ENCODE assay signal across 8 cellular contexts in genomic region chr6:26272171-26272631, GRCh38.
DNase-seq lines count a peak whose midpoint lies in the region; ATAC-seq and TF ChIP-seq lines count a peak whose summit lies in the region.

No MANE protein-coding gene starts in this region.

- H3K27me3 ChIP-seq in SK-N-SH (ENCODE audit: insufficient read depth) = no peaks in the 10 kb centered on the region
- peaks cover 0 to 15% of the 10 kb centered on the region in 2 donors for H3K27me3 ChIP-seq in breast epithelium
- peaks cover 0 to 63% of the 10 kb centered on the region in 2 donors for H3K27me3 ChIP-seq in left lung

- no peaks in the 10 kb centered on the region for H3K9me3 Mint-ChIP-seq in chondrocyte (ENCODE audit: low read depth)

- no peak for TF ChIP-seq POLR2A in breast epithelium (IDR thresholded peaks at IDR 0.05)

- no peaks in the 10 kb centered on the region for H3K27me3 Mint-ChIP-seq in chondrocyte (ENCODE audit: low read depth)

- POLR2A ChIA-PET in SK-N-SH (lab: Yijun Ruan, JAX) = interaction anchor here (0.6 to 7.6 kb wide), 34 partner anchors 12 to 1621 kb away, joined by 3 to 142 read pairs (median 9); a partner anchor contains a TSS

- H3K4me3 Mint-ChIP-seq in chondrocyte (ENCODE audit: unreplicated experiment) = no peak overlapping the region

- H3K9me2 ChIP-seq in SK-N-SH = no peaks in the 10 kb centered on the region

- H3K9me3 ChIP-seq in SK-N-SH = no peaks in the 10 kb centered on the region
- H3K9me3 ChIP-seq in breast epithelium = no peaks in the 10 kb centered on the region
- H3K9me3 ChIP-seq in left lung = no peaks in the 10 kb centered on the region

- TF ChIP-seq RAD21 in SK-N-SH (IDR thresholded peaks at IDR 0.05; ENCODE audit: low read length) = no peak

- no peaks in the 10 kb centered on the region for H3K36me3 ChIP-seq in SK-N-SH (replicated peaks in 1 of 2; ENCODE audit: control insufficient read depth in 1 of 2, insufficient read depth in 2 of 2, low read length in 1 of 2)
- H3K36me3 ChIP-seq in breast epithelium = no peaks in the 10 kb centered on the region
- no peaks in the 10 kb centered on the region for H3K36me3 ChIP-seq in left lung

- H3K4me2 ChIP-seq in SK-N-SH = peak overlapping the region; percentile 88

- 11% methylated on average over 19 of the region's 31 CpGs for WGBS in SK-N-SH (ENCODE audit: low lambda C conversion rate)

- peak overlapping the region; percentile 84 to 99 for H3K27ac ChIP-seq in SK-N-SH (ENCODE audit: low read depth in 2 of 2, low read length in 1 of 2)
- H3K27ac ChIP-seq in breast epithelium = peak overlapping the region; percentile 94 to 95
- H3K27ac ChIP-seq in left lung = peak overlapping the region; percentile 92 to 95

- H2AFZ ChIP-seq in SK-N-SH (ENCODE audit: low read depth) = peak overlapping the region; percentile 86

- H3K4me3 ChIP-seq in GM12875 (ENCODE audit: low read depth, low read length) (peak overlapping the region; percentile 67), SK-N-SH (ENCODE audit: low read depth in 2 of 2, low read length in 1 of 2) (peak overlapping the region; percentile 66 to 75), breast epithelium (peak overlapping the region; percentile 49 to 70 (median 58)), left lung (peak overlapping the region; percentile 24 to 51)

- intact Hi-C loops in breast epithelium (cut with DNase I; ENCODE audit: low total_unique reads) = no loop called here
- intact Hi-C loops in left lung (cut with DNase I) = no loop called here

- TF ChIP-seq EP300 in SK-N-SH (IDR thresholded peaks at IDR 0.05; ENCODE audit: borderline replicate concordance in 1 of 2, low read depth in 1 of 2, low read length in 1 of 2) = no peak

- H3K27ac Mint-ChIP-seq in chondrocyte (ENCODE audit: unreplicated experiment) = no peak overlapping the region

- no peak for DNase-seq in SK-N-SH
- DNase-seq in breast epithelium (ENCODE audit: low spot score in 2 of 2) = peak in 1 of 2 donors; percentile 55
- DNase-seq in left lung = peak; percentile 69 to 87
- peak; percentile 65 for DNase-seq in stimulated activated naive CD8-positive, alpha-beta T cell treated with anti-CD3 and anti-CD28 coated beads, Interleukin-15, Interleukin-2, amounts not matched to agents 100 U/mL and 50 U/mL, for 24 hours
- DNase-seq in epidermal melanocyte (ENCODE audit: insufficient read length, low spot score) = no peak
- DNase-seq in chondrocyte (ENCODE audit: low spot score) = no peak

- H3K4me1 Mint-ChIP-seq in chondrocyte (ENCODE audit: low read depth) = peaks cover 27% of the 10 kb centered on the region

- CTCF ChIA-PET in SK-N-SH (lab: Yijun Ruan, JAX) = interaction anchor here (0.8 to 3.2 kb wide), 6 partner anchors 15 to 229 kb away, joined by 3 to 9 read pairs (median 4); a partner anchor contains a TSS

- H3K4me1 ChIP-seq in SK-N-SH (ENCODE audit: control insufficient read depth in 1 of 2, insufficient read depth in 2 of 2, low read depth in 1 of 2, low read length in 1 of 2) (peaks cover 0 to 14% of the 10 kb centered on the region in 2 experiments; a peak in 2 of 4 replicates), breast epithelium (peaks cover 0 to 3% of the 10 kb centered on the region in 2 donors), left lung (peaks cover 0 to 23% of the 10 kb centered on the region in 2 donors)

- peaks cover 19% of the 10 kb centered on the region for H3K79me2 ChIP-seq in SK-N-SH (ENCODE audit: insufficient read depth)

- H4K20me1 ChIP-seq in SK-N-SH (ENCODE audit: insufficient read depth) = no peaks in the 10 kb centered on the region

- peak; percentile 15; the same call in 1 of the 2 replicates for TF ChIP-seq CTCF in GM12875 (IDR thresholded peaks at IDR 0.05; ENCODE audit: borderline replicate concordance, insufficient read depth, low read depth, low read length)
- no peak for TF ChIP-seq CTCF in SK-N-SH (IDR thresholded peaks at IDR 0.05)
- no peak for TF ChIP-seq CTCF in breast epithelium (IDR thresholded peaks at IDR 0.05)
- no peak for TF ChIP-seq CTCF in left lung (IDR thresholded peaks at IDR 0.05)
- no peak for TF ChIP-seq CTCF in chondrocyte (IDR thresholded peaks at IDR 0.05)

- H3K9ac ChIP-seq in SK-N-SH = peak overlapping the region; percentile 83

- H3K36me3 Mint-ChIP-seq in chondrocyte (ENCODE audit: low read depth) = no peaks in the 10 kb centered on the region

- peak; percentile 28 for ATAC-seq in HG02798 (IDR thresholded peaks at IDR 0.05; ENCODE audit: poor library complexity, unreplicated experiment)
- ATAC-seq in left lung = peak; percentile 64
- ATAC-seq in stimulated activated naive CD8-positive, alpha-beta T cell treated with anti-CD3 and anti-CD28 coated beads, Interleukin-15, Interleukin-2, amounts not matched to agents 100 U/mL and 50 U/mL, for 24 hours = peak; percentile 10

- H3F3A ChIP-seq in SK-N-SH (replicated peaks; ENCODE audit: insufficient read depth) = peaks cover 66% of the 10 kb centered on the region

TF ChIP-seq in SK-N-SH, 30 proteins besides CTCF, POLR2A, EP300 and RAD21:
- 0 out of 2 replicates have a peak, but pooled peaks have one; percentile 14 for TF ChIP-seq RCOR1 (IDR thresholded peaks at IDR 0.05; ENCODE audit: low read length)
- no peak for TF ChIP-seq SMC3 (IDR thresholded peaks at IDR 0.05; ENCODE audit: low read depth, low read length)
- no peak for TF ChIP-seq IRF3 (IDR thresholded peaks at IDR 0.05; ENCODE audit: low read depth, low read length)

Comparison
In these comparisons a context has a peak if more than half of its experiments do, and no peak if none do; other contexts are left out.
1. ATAC-seq: peak in every context shown above with its lines; median percentile 64 in left lung; 28 in HG02798; 10 in stimulated activated naive CD8-positive, alpha-beta T cell treated with anti-CD3 and anti-CD28 coated beads, Interleukin-15, Interleukin-2, amounts not matched to agents 100 U/mL and 50 U/mL, for 24 hours.
2. DNase-seq: peak in left lung (2 of 2) and stimulated activated naive CD8-positive, alpha-beta T cell treated with anti-CD3 and anti-CD28 coated beads, Interleukin-15, Interleukin-2, amounts not matched to agents 100 U/mL and 50 U/mL, for 24 hours (single experiment); none in SK-N-SH (single experiment), epidermal melanocyte (single experiment) and chondrocyte (single experiment).
3. Peak in every context shown above with its lines, with median percentiles within 50 percentile points of each other: H3K4me3 ChIP-seq and H3K27ac ChIP-seq.